9 cellular contexts compared by ENCODE assay signal in genomic region chr18:57764087-57764486, GRCh38.
"Had no signal": no experiment of that assay in that cellular context is flagged by ENCODE, and none has a peak within 500 bp of the region (broad histone marks: within the 10 kb centered on the region; RNA-seq: fewer than 3 reads in every experiment).

No MANE protein-coding gene starts in this region.

- H3K27me3 Mint-ChIP-seq: IgD-negative memory B cell had no signal

- DNase-seq: GM23248, GOT3, H7, KG1 had no signal

- H3K9me3 ChIP-seq: HAP-1 had no signal

- H3K4me1 ChIP-seq: HAP-1 had no signal

- H3K27ac ChIP-seq: GM23248, HL-60 had no signal

- H3K27ac Mint-ChIP-seq: IgD-negative memory B cell had no signal

- H3K36me3 ChIP-seq: HAP-1 had no signal

- H3K4me3 ChIP-seq: GM23248, HAP-1 had no signal

- ATAC-seq: HCT116, HepG2 had no signal

- H3K9me3 Mint-ChIP-seq: IgD-negative memory B cell had no signal
